23 cellular contexts compared by ENCODE assay signal in genomic region chr7:135239263-135239662, GRCh38. TPM values are rescaled to one million over a fixed set of nuclear protein-coding genes. Genes with fewer than 3 reads are reported as not detected.
"Had no signal": no experiment of that assay in that cellular context is flagged by ENCODE, and none has a peak within 500 bp of the region (broad histone marks: within the 10 kb centered on the region; RNA-seq: fewer than 3 reads in every experiment).

No MANE protein-coding gene starts in this region.

- DNase-seq: activated CD8-positive, alpha-beta T cell treated with anti-CD3 and anti-CD28 coated beads for 36 hours; activated effector memory CD4-positive, alpha-beta T cell treated with Interleukin-2 at 50 U/mL for 16 hours; activated naive CD4-positive, alpha-beta T cell treated with anti-CD3 and anti-CD28 coated beads, Interleukin-2, amount 10 ng/mL, durations not matched to agents 7 days and 5 days; activated naive CD8-positive, alpha-beta T cell treated with anti-CD3 and anti-CD28 coated beads, Interleukin-2, amount 50 U/mL, for 24 hours; anterior cingulate cortex; caudate nucleus; dorsolateral prefrontal cortex; foreskin melanocyte; heart left ventricle; lower lobe of right lung; nucleus accumbens; stimulated activated naive CD4-positive, alpha-beta T cell treated with Interleukin-2 at 50 U/mL for 16 hours; SW 1271; thyroid gland; uterus; WERI-Rb-1 had no signal

- H3K4me1 Mint-ChIP-seq: mesothelial cell of epicardium had no signal

- ATAC-seq: activated CD8-positive, alpha-beta T cell treated with anti-CD3 and anti-CD28 coated beads for 36 hours; activated naive CD8-positive, alpha-beta T cell treated with anti-CD3 and anti-CD28 coated beads, Interleukin-2, amount 50 U/mL, for 24 hours; heart left ventricle; lower lobe of right lung; natural killer cell treated with Interleukin-12 subunit alpha and Interleukin-12 subunit beta and Interleukin-15 and Interleukin-18, amount 100 ng/mL, for 72 hours had no signal

- H3K36me3 Mint-ChIP-seq: activated naive CD4-positive, alpha-beta T cell treated with anti-CD3 and anti-CD28 coated beads, Interleukin-2, amount 10 ng/mL, durations not matched to agents 7 days and 5 days; brain; mesothelial cell of epicardium; natural killer cell treated with Interleukin-12 subunit alpha and Interleukin-12 subunit beta and Interleukin-15 and Interleukin-18, amount 100 ng/mL, for 72 hours had no signal

- H3K27me3 Mint-ChIP-seq: activated naive CD8-positive, alpha-beta T cell treated with anti-CD3 and anti-CD28 coated beads, Interleukin-2, amount 50 U/mL, for 24 hours had no signal

- H3K9me3 Mint-ChIP-seq: activated CD8-positive, alpha-beta T cell treated with anti-CD3 and anti-CD28 coated beads for 36 hours; activated naive CD4-positive, alpha-beta T cell treated with anti-CD3 and anti-CD28 coated beads, Interleukin-2, amount 10 ng/mL, durations not matched to agents 7 days and 5 days; activated naive CD8-positive, alpha-beta T cell treated with anti-CD3 and anti-CD28 coated beads, Interleukin-2, amount 50 U/mL, for 24 hours; brain; mesothelial cell of epicardium; natural killer cell treated with Interleukin-12 subunit alpha and Interleukin-12 subunit beta and Interleukin-15 and Interleukin-18, amount 100 ng/mL, for 72 hours had no signal

- H3K27ac Mint-ChIP-seq: activated CD8-positive, alpha-beta T cell treated with anti-CD3 and anti-CD28 coated beads for 36 hours; activated naive CD4-positive, alpha-beta T cell treated with anti-CD3 and anti-CD28 coated beads, Interleukin-2, amount 10 ng/mL, durations not matched to agents 7 days and 5 days; activated naive CD8-positive, alpha-beta T cell treated with anti-CD3 and anti-CD28 coated beads, Interleukin-2, amount 50 U/mL, for 24 hours; brain; mesothelial cell of epicardium; natural killer cell treated with Interleukin-12 subunit alpha and Interleukin-12 subunit beta and Interleukin-15 and Interleukin-18, amount 100 ng/mL, for 72 hours had no signal

- H3K4me3 Mint-ChIP-seq: activated CD8-positive, alpha-beta T cell treated with anti-CD3 and anti-CD28 coated beads for 36 hours; activated naive CD4-positive, alpha-beta T cell treated with anti-CD3 and anti-CD28 coated beads, Interleukin-2, amount 10 ng/mL, durations not matched to agents 7 days and 5 days; activated naive CD8-positive, alpha-beta T cell treated with anti-CD3 and anti-CD28 coated beads, Interleukin-2, amount 50 U/mL, for 24 hours; brain; mesothelial cell of epicardium; natural killer cell treated with Interleukin-12 subunit alpha and Interleukin-12 subunit beta and Interleukin-15 and Interleukin-18, amount 100 ng/mL, for 72 hours had no signal

RNA-seq across cellular contexts. Expression of gene STRA8, which starts 5.6 kb away (rescaled TPM):
- total RNA-seq: activated CD8-positive, alpha-beta T cell treated with anti-CD3 and anti-CD28 coated beads for 36 hours; epithelial cell of proximal tubule; heart left ventricle; lower lobe of right lung; mesothelial cell of epicardium; natural killer cell treated with Interleukin-12 subunit alpha and Interleukin-12 subunit beta and Interleukin-15 and Interleukin-18, amount 100 ng/mL, for 72 hours; renal cortical epithelial cell; subcutaneous adipose tissue; T-helper 2 cell treated with Interferon-gamma antibody and Interleukin-4, amounts not matched to agents 100 ng/mL and 5 ng/mL, for 36 hours; thyroid gland; uterus had no signal
- polyA plus RNA-seq: heart left ventricle had no signal
